22 cellular contexts compared by ENCODE assay signal in the genomic region with DNA sequence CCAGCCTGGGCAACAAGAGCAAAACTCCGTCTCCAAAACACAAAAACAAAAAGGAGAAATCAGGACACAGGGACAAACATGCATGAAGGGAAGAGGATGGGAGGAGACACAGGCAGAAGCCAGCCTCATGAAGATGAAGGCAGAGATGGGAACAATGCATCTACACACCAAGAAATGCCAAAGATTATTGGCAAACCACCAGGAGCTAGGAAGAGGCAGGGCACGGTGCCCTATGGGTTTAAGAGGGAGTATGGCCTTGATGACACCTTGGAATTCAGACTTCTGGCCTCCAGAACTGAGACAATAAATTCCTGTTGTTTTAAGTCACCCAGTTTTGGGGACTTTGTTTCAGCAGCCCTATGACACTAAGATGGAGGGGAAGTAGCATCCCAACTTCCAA. TPM values are rescaled to one million over a fixed set of nuclear protein-coding genes. Genes with fewer than 3 reads are reported as not detected.
"Had no signal": no experiment of that assay in that cellular context is flagged by ENCODE, and none has a peak within 500 bp of the region (broad histone marks: within the 10 kb centered on the region; RNA-seq: fewer than 3 reads in every experiment).

No MANE protein-coding gene starts in this region.

- H3K27ac ChIP-seq: brain microvascular endothelial cell, left ventricle myocardium inferior, ovary, skin epidermis, uterus, WERI-Rb-1 had no signal

- H3K27me3 ChIP-seq: brain microvascular endothelial cell, hepatocyte, ovary, thyroid gland, uterus had no signal

- H3K79me2 ChIP-seq: hepatocyte had no signal

- H3K4me3 Mint-ChIP-seq: activated CD8-positive, alpha-beta memory T cell treated with anti-CD3 and anti-CD28 coated beads, Interleukin-2, amount 10 ng/mL, durations not matched to agents 7 days and 5 days; endodermal cell had no signal

- H3K9me3 Mint-ChIP-seq: endodermal cell had no signal

- DNase-seq: activated CD4-positive, alpha-beta T cell treated with anti-CD3 and anti-CD28 coated beads, Interleukin-2, amount 50 U/mL, for 1 hour; activated CD8-positive, alpha-beta memory T cell treated with anti-CD3 and anti-CD28 coated beads, Interleukin-2, amount 10 ng/mL, durations not matched to agents 7 days and 5 days; activated naive CD4-positive, alpha-beta T cell treated with Interleukin-2 at 50 U/mL for 16 hours; activated T-cell treated with anti-CD3 and anti-CD28 coated beads, Interleukin-2, amount 50 U/mL, for 48 hours; amygdala; brain microvascular endothelial cell; dermis blood vessel endothelial cell; endodermal cell; kidney; left ventricle myocardium inferior; mesenchymal stem cell; ovary; stimulated activated CD4-positive, alpha-beta T cell treated with anti-CD3 and anti-CD28 coated beads, Interleukin-4, amount 100 ng/mL, for 4 hours; T-helper 9 cell; thyroid gland; uterus; WERI-Rb-1 had no signal

- ATAC-seq: activated CD8-positive, alpha-beta memory T cell treated with anti-CD3 and anti-CD28 coated beads, Interleukin-2, amount 10 ng/mL, durations not matched to agents 7 days and 5 days had no signal

- FAIRE-seq: kidney had no signal

- H3K27me3 Mint-ChIP-seq: activated CD8-positive, alpha-beta memory T cell treated with anti-CD3 and anti-CD28 coated beads, Interleukin-2, amount 10 ng/mL, durations not matched to agents 7 days and 5 days had no signal

- H3K4me2 ChIP-seq: hepatocyte had no signal

- H3K4me3 ChIP-seq: hepatocyte, left ventricle myocardium inferior, ovary, skin epidermis, thyroid gland, uterus had no signal

- H3K36me3 ChIP-seq: brain microvascular endothelial cell, left ventricle myocardium inferior, ovary, thyroid gland, uterus, WERI-Rb-1 had no signal

- H2AFZ ChIP-seq: hepatocyte had no signal

- H3K4me1 ChIP-seq: uterus had no signal

- H3K9me3 ChIP-seq: left ventricle myocardium inferior, ovary, thyroid gland, uterus had no signal

- H3K27ac Mint-ChIP-seq: activated CD8-positive, alpha-beta memory T cell treated with anti-CD3 and anti-CD28 coated beads, Interleukin-2, amount 10 ng/mL, durations not matched to agents 7 days and 5 days; endodermal cell had no signal

RNA-seq across cellular contexts. Expression of gene TMPRSS3, which starts 5.2 kb away (rescaled TPM):
- total RNA-seq: dermis blood vessel endothelial cell, endodermal cell, left ventricle myocardium inferior had no signal

RNA-seq across cellular contexts. Expression of gene UBASH3A, which starts 13.0 kb away (rescaled TPM):
- total RNA-seq: cerebellum, dermis blood vessel endothelial cell, endodermal cell, hepatocyte, left ventricle myocardium inferior, renal cortical epithelial cell had no signal
- polyA plus RNA-seq: hepatocyte, neural cell had no signal

RNA-seq across cellular contexts. Expression of gene TFF1, which starts 24.4 kb away (rescaled TPM):
- total RNA-seq: activated CD8-positive, alpha-beta memory T cell treated with anti-CD3 and anti-CD28 coated beads, Interleukin-2, amount 10 ng/mL, durations not matched to agents 7 days and 5 days; cerebellum; dermis blood vessel endothelial cell; kidney; left ventricle myocardium inferior; renal cortical epithelial cell; thyroid gland; uterus had no signal
- polyA plus RNA-seq: neural cell, ovary had no signal

RNA-seq across cellular contexts. Expression of gene TFF2, which starts 39.9 kb away (rescaled TPM):
- total RNA-seq: activated CD8-positive, alpha-beta memory T cell treated with anti-CD3 and anti-CD28 coated beads, Interleukin-2, amount 10 ng/mL, durations not matched to agents 7 days and 5 days; cerebellum; dermis blood vessel endothelial cell; endodermal cell; kidney; left ventricle myocardium inferior; renal cortical epithelial cell; uterus had no signal
- polyA plus RNA-seq: neural cell, ovary had no signal
